17 cellular contexts compared by ENCODE assay signal in genomic region chr2:195542067-195542466, GRCh38.
DNase-seq lines count a peak whose midpoint lies in the region; ATAC-seq and TF ChIP-seq lines count a peak whose summit lies in the region.
"Had no signal": no experiment of that assay in that cellular context is flagged by ENCODE, and none has a peak within 500 bp of the region (broad histone marks: within the 10 kb centered on the region; RNA-seq: fewer than 3 reads in every experiment).

No MANE protein-coding gene starts in this region.

- DNase-seq in activated naive CD4-positive, alpha-beta T cell treated with anti-CD3 and anti-CD28 coated beads for 36 hours: no peak
- no peak for DNase-seq in activated naive CD4-positive, alpha-beta T cell treated with Interleukin-2 at 50 U/mL for 16 hours
- DNase-seq in T-helper 2 cell treated with Interferon-gamma antibody and Interleukin-4, amounts not matched to agents 5 μg/mL and 100 μg/mL, for 36 hours (ENCODE audit: low spot score): no peak
- DNase-seq in stimulated activated naive CD8-positive, alpha-beta T cell treated with anti-CD3 and anti-CD28 coated beads, Interleukin-15, amount 100 ng/mL, for 72 hours: no peak
- DNase-seq in GM20000 (ENCODE audit: low spot score): no peak
- no peak for DNase-seq in adrenal gland
- DNase-seq: Caco-2, KBM-7, MV-4-11, NCI-H1417 treated with DMSO at 0.1 percent for 48 hours, NCI-H2029, NCI-H2171 treated with DMSO at 0.1 percent for 48 hours, NCI-H446 treated with DMSO at 0.1 percent for 48 hours, NCI-H748 treated with DMSO at 0.1 percent for 48 hours, OCI-M1 had no signal

- intact Hi-C loops in activated naive CD4-positive, alpha-beta T cell treated with anti-CD3 and anti-CD28 coated beads for 36 hours (cut with micrococcal nuclease): no loop called here
- intact Hi-C loops in adrenal gland (cut with DNase I): no loop called here

- 67 to 89% (median 76%) methylated on average over 4 of the region's 4 CpGs for WGBS in adrenal gland, 4 donors

- no peak overlapping the region for H3K4me3 Mint-ChIP-seq in activated naive CD4-positive, alpha-beta T cell treated with anti-CD3 and anti-CD28 coated beads for 36 hours
- peak overlapping the region; percentile 25 for H3K4me3 Mint-ChIP-seq in T-helper 2 cell treated with Interferon-gamma antibody and Interleukin-4, amounts not matched to agents 5 μg/mL and 100 μg/mL, for 36 hours
- H3K4me3 Mint-ChIP-seq in activated naive CD8-positive, alpha-beta T cell: no peak overlapping the region
- H3K4me3 Mint-ChIP-seq in stimulated activated naive CD8-positive, alpha-beta T cell treated with anti-CD3 and anti-CD28 coated beads, Interleukin-15, amount 100 ng/mL, for 72 hours: no peak overlapping the region

- H3K27ac ChIP-seq in adrenal gland: no peak overlapping the region
- H3K27ac ChIP-seq: C4-2B had no signal

- ATAC-seq in stimulated activated naive CD8-positive, alpha-beta T cell treated with anti-CD3 and anti-CD28 coated beads, Interleukin-15, amount 100 ng/mL, for 72 hours: peak; percentile 64

- H3K9me3 Mint-ChIP-seq in activated naive CD4-positive, alpha-beta T cell treated with anti-CD3 and anti-CD28 coated beads for 36 hours: peaks cover 5% of the 10 kb centered on the region
- peaks cover 18% of the 10 kb centered on the region for H3K9me3 Mint-ChIP-seq in T-helper 2 cell treated with Interferon-gamma antibody and Interleukin-4, amounts not matched to agents 5 μg/mL and 100 μg/mL, for 36 hours
- peaks cover 12% of the 10 kb centered on the region for H3K9me3 Mint-ChIP-seq in activated naive CD8-positive, alpha-beta T cell (ENCODE audit: low read depth)
- peaks cover 0 to 25% of the 10 kb centered on the region in 2 donors for H3K9me3 Mint-ChIP-seq in stimulated activated naive CD8-positive, alpha-beta T cell treated with anti-CD3 and anti-CD28 coated beads, Interleukin-15, amount 100 ng/mL, for 72 hours

- CTCF ChIA-PET in activated naive CD4-positive, alpha-beta T cell treated with anti-CD3 and anti-CD28 coated beads for 36 hours (lab: Charles Lee): interaction anchor here (0.6 to 0.8 kb wide), 2 partner anchors 44 to 60 kb away, joined by 3 read pairs; no protein-coding TSS in a partner anchor

- H3K36me3 ChIP-seq in adrenal gland (replicated peaks in 1 of 2): no peaks in the 10 kb centered on the region

- peak overlapping the region; percentile 13 for H3K27ac Mint-ChIP-seq in activated naive CD4-positive, alpha-beta T cell treated with anti-CD3 and anti-CD28 coated beads for 36 hours
- H3K27ac Mint-ChIP-seq in T-helper 2 cell treated with Interferon-gamma antibody and Interleukin-4, amounts not matched to agents 5 μg/mL and 100 μg/mL, for 36 hours: peak overlapping the region; percentile 71
- H3K27ac Mint-ChIP-seq in activated naive CD8-positive, alpha-beta T cell: peak overlapping the region; percentile 25
- peak overlapping the region in 1 of 2 donors; percentile 88 for H3K27ac Mint-ChIP-seq in stimulated activated naive CD8-positive, alpha-beta T cell treated with anti-CD3 and anti-CD28 coated beads, Interleukin-15, amount 100 ng/mL, for 72 hours

- no peak for TF ChIP-seq POLR2A in adrenal gland (IDR thresholded peaks at IDR 0.05)

- no peak overlapping the region for H3K4me3 ChIP-seq in adrenal gland

- peaks cover 79% of the 10 kb centered on the region for H3K4me1 Mint-ChIP-seq in activated naive CD4-positive, alpha-beta T cell treated with anti-CD3 and anti-CD28 coated beads for 36 hours (ENCODE audit: low read depth)
- H3K4me1 Mint-ChIP-seq in T-helper 2 cell treated with Interferon-gamma antibody and Interleukin-4, amounts not matched to agents 5 μg/mL and 100 μg/mL, for 36 hours (ENCODE audit: low read depth): peaks cover 71% of the 10 kb centered on the region
- H3K4me1 Mint-ChIP-seq in activated naive CD8-positive, alpha-beta T cell (ENCODE audit: low read depth): peaks cover 59% of the 10 kb centered on the region
- H3K4me1 Mint-ChIP-seq in stimulated activated naive CD8-positive, alpha-beta T cell treated with anti-CD3 and anti-CD28 coated beads, Interleukin-15, amount 100 ng/mL, for 72 hours: peaks cover 62% of the 10 kb centered on the region

- H3K36me3 Mint-ChIP-seq in activated naive CD4-positive, alpha-beta T cell treated with anti-CD3 and anti-CD28 coated beads for 36 hours (ENCODE audit: low read depth): peaks cover 22% of the 10 kb centered on the region
- H3K36me3 Mint-ChIP-seq in T-helper 2 cell treated with Interferon-gamma antibody and Interleukin-4, amounts not matched to agents 5 μg/mL and 100 μg/mL, for 36 hours (ENCODE audit: low read depth): peaks cover 49% of the 10 kb centered on the region
- H3K36me3 Mint-ChIP-seq in activated naive CD8-positive, alpha-beta T cell: peaks cover 11% of the 10 kb centered on the region

- no peaks in the 10 kb centered on the region for H3K27me3 ChIP-seq in adrenal gland

- no peaks in the 10 kb centered on the region for H3K27me3 Mint-ChIP-seq in activated naive CD4-positive, alpha-beta T cell treated with anti-CD3 and anti-CD28 coated beads for 36 hours (ENCODE audit: low read depth)
- no peaks in the 10 kb centered on the region for H3K27me3 Mint-ChIP-seq in T-helper 2 cell treated with Interferon-gamma antibody and Interleukin-4, amounts not matched to agents 5 μg/mL and 100 μg/mL, for 36 hours (ENCODE audit: low read depth)
- H3K27me3 Mint-ChIP-seq in activated naive CD8-positive, alpha-beta T cell: no peaks in the 10 kb centered on the region
- no peaks in the 10 kb centered on the region for H3K27me3 Mint-ChIP-seq in stimulated activated naive CD8-positive, alpha-beta T cell treated with anti-CD3 and anti-CD28 coated beads, Interleukin-15, amount 100 ng/mL, for 72 hours

- H3K9me3 ChIP-seq in adrenal gland (replicated peaks in 1 of 3): no peaks in the 10 kb centered on the region
- H3K9me3 ChIP-seq: Caco-2 had no signal

- no peak for TF ChIP-seq CTCF in GM20000 (IDR thresholded peaks at IDR 0.05; ENCODE audit: extremely low read depth, missing control alignments)
- no peak for TF ChIP-seq CTCF in adrenal gland (IDR thresholded peaks at IDR 0.05)

- H3K4me1 ChIP-seq in adrenal gland (replicated peaks in 1 of 2): peaks cover 0 to 10% of the 10 kb centered on the region in 2 donors
